Comparison of ENCODE assay signal across 8 cellular contexts in genomic region chr5:180860887-180861822, GRCh38. TPM values are rescaled to one million over a fixed set of nuclear protein-coding genes. Genes with fewer than 3 reads are reported as not detected.
DNase-seq lines count a peak whose midpoint lies in the region; ATAC-seq and TF ChIP-seq lines count a peak whose summit lies in the region.

Gene ZFP62 (minus strand): TSS chr5:180861276. CDS start chr5:180861219, 57 bp downstream.

- H3K4me3 Mint-ChIP-seq in dendritic cell treated with granulocyte-macrophage colony-stimulating factor and Interleukin-4, amounts not matched to agents 40 ng/mL and 50 ng/mL, for 4 days = peak within 1 kb of the TSS; percentile 91

- H3K27me3 Mint-ChIP-seq in dendritic cell treated with granulocyte-macrophage colony-stimulating factor and Interleukin-4, amounts not matched to agents 40 ng/mL and 50 ng/mL, for 4 days = peaks cover 5% of the 10 kb centered on the region

- peak within 1 kb of the TSS; percentile 88 for H3K27ac Mint-ChIP-seq in dendritic cell treated with granulocyte-macrophage colony-stimulating factor and Interleukin-4, amounts not matched to agents 40 ng/mL and 50 ng/mL, for 4 days

- ATAC-seq in GM19372 (IDR thresholded peaks at IDR 0.05; ENCODE audit: low read depth, unreplicated experiment) (peak; percentile 85), HG03521 (IDR thresholded peaks at IDR 0.05; ENCODE audit: unreplicated experiment) (peak; percentile 87)

- TF ChIP-seq CTCF in C4-2B (conservative IDR thresholded peaks at IDR 0.05) (peak; percentile 32; the same call in 1 of the 2 replicates), liver (IDR thresholded peaks at IDR 0.05; ENCODE audit: low read depth, low read length, missing input control) (peak; percentile 21)

- H3K9me3 Mint-ChIP-seq in dendritic cell treated with granulocyte-macrophage colony-stimulating factor and Interleukin-4, amounts not matched to agents 40 ng/mL and 50 ng/mL, for 4 days = no peaks in the 10 kb centered on the region

- peak; percentile 99 for DNase-seq in NCI-H69 (lab: John Stamatoyannopoulos, UW)
- DNase-seq in activated CD4-positive, alpha-beta T cell treated with anti-CD3 and anti-CD28 coated beads, Interleukin-2, amount 50 U/mL, for 24 hours (ENCODE audit: low read depth in 1 of 2, low spot score in 1 of 2) = peak; percentile 73 to 80
- peak; percentile 88 for DNase-seq in stimulated activated CD4-positive, alpha-beta T cell treated with anti-CD3 and anti-CD28 coated beads, Interleukin-4, amount 100 ng/mL, for 1 hour

- peaks cover 2 to 7% (median 6%) of the 10 kb centered on the region in 4 donors for H3K4me1 ChIP-seq in liver (ENCODE audit: control insufficient read depth in 4 of 4, insufficient read depth in 4 of 4, low read length in 3 of 4)

- peaks cover 22% of the 10 kb centered on the region for H3K4me1 Mint-ChIP-seq in dendritic cell treated with granulocyte-macrophage colony-stimulating factor and Interleukin-4, amounts not matched to agents 40 ng/mL and 50 ng/mL, for 4 days (ENCODE audit: low read depth)

- H3K9ac ChIP-seq in liver (ENCODE audit: low read depth in 1 of 2, low read length in 2 of 2) = peak within 1 kb of the TSS; percentile 61 to 84

- intact Hi-C loops in dendritic cell treated with granulocyte-macrophage colony-stimulating factor and Interleukin-4, amounts not matched to agents 40 ng/mL and 50 ng/mL, for 4 days (cut with micrococcal nuclease) = loop anchor here (2.0 to 5.0 kb wide), 4 partner anchors 30 to 381 kb away; partner anchors contain the start of genes MGAT1 and RACK1

- H3K27ac ChIP-seq in C4-2B = peak within 1 kb of the TSS; percentile 97
- H3K27ac ChIP-seq in liver (ENCODE audit: low read depth in 1 of 2, low read length in 2 of 2) = peak within 1 kb of the TSS; percentile 70 to 90

- no peaks in the 10 kb centered on the region for H3K27me3 ChIP-seq in liver (ENCODE audit: control insufficient read depth in 4 of 4, insufficient read depth in 4 of 4, low read length in 3 of 4)

- H3K36me3 ChIP-seq in liver (ENCODE audit: control insufficient read depth in 4 of 4, insufficient read depth in 3 of 4, low read depth in 1 of 4, low read length in 3 of 4) = peaks cover 0 to 3% (median 0%) of the 10 kb centered on the region in 4 donors

- H3K4me3 ChIP-seq in liver (ENCODE audit: low read depth in 1 of 3, low read length in 3 of 3) = peak within 1 kb of the TSS; percentile 70 to 91 (median 89)

- no peaks in the 10 kb centered on the region for H3K9me3 ChIP-seq in liver (ENCODE audit: control insufficient read depth in 4 of 4, low read length in 3 of 4)

- peaks cover 25% of the 10 kb centered on the region for H3K36me3 Mint-ChIP-seq in dendritic cell treated with granulocyte-macrophage colony-stimulating factor and Interleukin-4, amounts not matched to agents 40 ng/mL and 50 ng/mL, for 4 days (ENCODE audit: low read depth)

- 1% methylated on average over 84 of the region's 84 CpGs for WGBS in liver

- peak in 1 of 2 donors; percentile 53 for TF ChIP-seq RAD21 in liver (IDR thresholded peaks at IDR 0.05)

TF ChIP-seq in liver, 16 proteins besides CTCF, POLR2A, EP300 and RAD21:
- peak in 1 of 2 donors; percentile 7 for TF ChIP-seq EGR1 (IDR thresholded peaks at IDR 0.05; ENCODE audit: low read depth in 2 of 2)
- no peak for TF ChIP-seq HNF4G (IDR thresholded peaks at IDR 0.05)
- TF ChIP-seq RXRA (IDR thresholded peaks at IDR 0.05) = no peak
- peak; percentile 71 to 88 for TF ChIP-seq GABPA (IDR thresholded peaks at IDR 0.05 in 1 of 2, conservative IDR thresholded peaks at IDR 0.05 in 1 of 2)
- TF ChIP-seq, protein P1, sequence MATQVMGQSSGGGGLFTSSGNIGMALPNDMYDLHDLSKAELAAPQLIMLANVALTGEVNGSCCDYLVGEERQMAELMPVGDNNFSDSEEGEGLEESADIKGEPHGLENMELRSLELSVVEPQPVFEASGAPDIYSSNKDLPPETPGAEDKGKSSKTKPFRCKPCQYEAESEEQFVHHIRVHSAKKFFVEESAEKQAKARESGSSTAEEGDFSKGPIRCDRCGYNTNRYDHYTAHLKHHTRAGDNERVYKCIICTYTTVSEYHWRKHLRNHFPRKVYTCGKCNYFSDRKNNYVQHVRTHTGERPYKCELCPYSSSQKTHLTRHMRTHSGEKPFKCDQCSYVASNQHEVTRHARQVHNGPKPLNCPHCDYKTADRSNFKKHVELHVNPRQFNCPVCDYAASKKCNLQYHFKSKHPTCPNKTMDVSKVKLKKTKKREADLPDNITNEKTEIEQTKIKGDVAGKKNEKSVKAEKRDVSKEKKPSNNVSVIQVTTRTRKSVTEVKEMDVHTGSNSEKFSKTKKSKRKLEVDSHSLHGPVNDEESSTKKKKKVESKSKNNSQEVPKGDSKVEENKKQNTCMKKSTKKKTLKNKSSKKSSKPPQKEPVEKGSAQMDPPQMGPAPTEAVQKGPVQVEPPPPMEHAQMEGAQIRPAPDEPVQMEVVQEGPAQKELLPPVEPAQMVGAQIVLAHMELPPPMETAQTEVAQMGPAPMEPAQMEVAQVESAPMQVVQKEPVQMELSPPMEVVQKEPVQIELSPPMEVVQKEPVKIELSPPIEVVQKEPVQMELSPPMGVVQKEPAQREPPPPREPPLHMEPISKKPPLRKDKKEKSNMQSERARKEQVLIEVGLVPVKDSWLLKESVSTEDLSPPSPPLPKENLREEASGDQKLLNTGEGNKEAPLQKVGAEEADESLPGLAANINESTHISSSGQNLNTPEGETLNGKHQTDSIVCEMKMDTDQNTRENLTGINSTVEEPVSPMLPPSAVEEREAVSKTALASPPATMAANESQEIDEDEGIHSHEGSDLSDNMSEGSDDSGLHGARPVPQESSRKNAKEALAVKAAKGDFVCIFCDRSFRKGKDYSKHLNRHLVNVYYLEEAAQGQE (IDR thresholded peaks at IDR 0.05) = peak; percentile 53
- peak; percentile 26 for TF ChIP-seq MAX (IDR thresholded peaks at IDR 0.05)
- TF ChIP-seq FOXA2 (IDR thresholded peaks at IDR 0.05) = peak; percentile 54
- no peak for TF ChIP-seq FOXA1 (IDR thresholded peaks at IDR 0.05)
- TF ChIP-seq YY1 (IDR thresholded peaks at IDR 0.05) = peak; percentile 53
- no peak for TF ChIP-seq HNF4A (conservative IDR thresholded peaks at IDR 0.05)
- peak; percentile 41 for TF ChIP-seq SP1 (IDR thresholded peaks at IDR 0.05)
- no peak for TF ChIP-seq NR2F2 (IDR thresholded peaks at IDR 0.05)
- TF ChIP-seq, protein P2, sequence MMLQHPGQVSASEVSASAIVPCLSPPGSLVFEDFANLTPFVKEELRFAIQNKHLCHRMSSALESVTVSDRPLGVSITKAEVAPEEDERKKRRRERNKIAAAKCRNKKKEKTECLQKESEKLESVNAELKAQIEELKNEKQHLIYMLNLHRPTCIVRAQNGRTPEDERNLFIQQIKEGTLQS (IDR thresholded peaks at IDR 0.05) = no peak
- no peak for TF ChIP-seq TAF1 (conservative IDR thresholded peaks at IDR 0.05)
- no peak for TF ChIP-seq JUND (IDR thresholded peaks at IDR 0.05)
- TF ChIP-seq, protein P3, sequence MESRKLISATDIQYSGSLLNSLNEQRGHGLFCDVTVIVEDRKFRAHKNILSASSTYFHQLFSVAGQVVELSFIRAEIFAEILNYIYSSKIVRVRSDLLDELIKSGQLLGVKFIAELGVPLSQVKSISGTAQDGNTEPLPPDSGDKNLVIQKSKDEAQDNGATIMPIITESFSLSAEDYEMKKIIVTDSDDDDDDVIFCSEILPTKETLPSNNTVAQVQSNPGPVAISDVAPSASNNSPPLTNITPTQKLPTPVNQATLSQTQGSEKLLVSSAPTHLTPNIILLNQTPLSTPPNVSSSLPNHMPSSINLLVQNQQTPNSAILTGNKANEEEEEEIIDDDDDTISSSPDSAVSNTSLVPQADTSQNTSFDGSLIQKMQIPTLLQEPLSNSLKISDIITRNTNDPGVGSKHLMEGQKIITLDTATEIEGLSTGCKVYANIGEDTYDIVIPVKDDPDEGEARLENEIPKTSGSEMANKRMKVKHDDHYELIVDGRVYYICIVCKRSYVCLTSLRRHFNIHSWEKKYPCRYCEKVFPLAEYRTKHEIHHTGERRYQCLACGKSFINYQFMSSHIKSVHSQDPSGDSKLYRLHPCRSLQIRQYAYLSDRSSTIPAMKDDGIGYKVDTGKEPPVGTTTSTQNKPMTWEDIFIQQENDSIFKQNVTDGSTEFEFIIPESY (IDR thresholded peaks at IDR 0.05) = no peak

RNA-seq across cellular contexts. Expression of gene ZFP62, which starts in this region (rescaled TPM):
- 1 to 10 TPM; 7.9 to 8.8 TPM for total RNA-seq in liver
- polyA plus RNA-seq in liver = 1 to 10 TPM; 3.4 to 3.5 TPM

Comparison
In these comparisons a context has a peak if more than half of its experiments do, and no peak if none do; other contexts are left out.
1. Peak in every context shown above with its lines: DNase-seq, ATAC-seq, H3K4me3 ChIP-seq and H3K27ac ChIP-seq.